ENCODE assay signal across 8 cellular contexts in the genomic region with DNA sequence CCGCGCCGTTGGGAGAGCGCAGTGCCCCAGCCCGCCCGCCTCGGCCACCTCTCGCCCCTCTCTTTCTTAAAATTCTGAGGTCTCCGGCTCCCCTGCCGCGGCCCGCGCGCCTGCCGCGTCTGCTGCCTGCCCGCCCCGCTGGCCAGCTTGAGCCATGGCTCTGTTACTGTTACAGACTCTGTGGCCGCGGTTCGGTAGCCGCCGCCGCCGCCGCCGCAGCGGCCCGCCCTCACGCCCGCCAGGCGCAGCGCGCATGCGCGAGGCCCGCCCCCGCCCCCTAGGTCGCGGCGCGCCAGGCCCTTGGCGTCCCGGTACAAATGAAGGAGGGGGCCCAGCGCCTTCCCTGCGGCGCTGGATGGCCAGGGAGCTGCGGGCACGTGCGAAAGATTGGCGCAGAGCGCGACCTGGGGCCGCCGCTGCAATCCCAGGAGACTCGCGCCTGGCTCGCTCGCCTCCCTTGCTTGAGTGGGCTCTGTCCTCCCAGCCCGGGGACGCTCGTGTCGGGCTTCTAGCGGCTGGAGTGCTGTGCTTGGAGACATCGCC. TPM values are rescaled to one million over a fixed set of nuclear protein-coding genes. Genes with fewer than 3 reads are reported as not detected.
A peak's percentile ranks its signal among the peaks of the same experiment; 100 is the strongest.
DNase-seq lines count a peak whose midpoint lies in the region; ATAC-seq and TF ChIP-seq lines count a peak whose summit lies in the region.

ONECUT1 (minus strand) TSS at position 171 of the 543 bp plus-strand sequence. CDS start 452 bp downstream, outside the sequence.

- under 1% methylated on average over 57 of the region's 65 CpGs for WGBS in prostate gland

- peak in 2 of 5 donors; percentile 37 to 43 for DNase-seq in CD4-positive, alpha-beta memory T cell
- DNase-seq in NOMO-1 treated with DMSO at 0.1 percent for 48 hours (lab: John Stamatoyannopoulos, UW; ENCODE audit: unreplicated experiment) (peak; percentile 30), cardiac muscle cell (ENCODE audit: low read depth in 1 of 2, low spot score in 1 of 2) (peak; percentile 61 to 84), prostate gland (ENCODE audit: low spot score) (no peak), NCI-H128 (lab: John Stamatoyannopoulos, UW; ENCODE audit: unreplicated experiment) (no peak)
- peak; percentile 43 for DNase-seq in activated T-helper 2 cell treated with anti-CD3 and anti-CD28 coated beads, Interferon-gamma antibody, Interleukin-2, Interleukin-4, amounts not matched to agents 10 μg/mL and 5 μg/mL and 100 μg/mL, durations not matched to agents 14 hours and 24 hours and 36 hours (ENCODE audit: low spot score)

- peaks cover 24% of the 10 kb centered on the region for H3K4me1 ChIP-seq in CD4-positive, alpha-beta memory T cell (ENCODE audit: insufficient read depth, low read length)
- peaks cover 16% of the 10 kb centered on the region for H3K4me1 ChIP-seq in cardiac muscle cell (ENCODE audit: low read depth)
- peaks cover 5% of the 10 kb centered on the region for H3K4me1 ChIP-seq in prostate gland (replicated peaks)

- no peaks in the 10 kb centered on the region for H3K9me3 ChIP-seq in CD4-positive, alpha-beta memory T cell (ENCODE audit: control insufficient read depth in 1 of 2, low read length in 2 of 2)
- H3K9me3 ChIP-seq in cardiac muscle cell (ENCODE audit: low read depth) (no peaks in the 10 kb centered on the region), prostate gland (no peaks in the 10 kb centered on the region)

- peaks cover 58% of the 10 kb centered on the region for H3K27me3 ChIP-seq in CD4-positive, alpha-beta memory T cell (ENCODE audit: insufficient read depth, low read length)
- peaks cover 99% of the 10 kb centered on the region for H3K27me3 ChIP-seq in cardiac muscle cell
- H3K27me3 ChIP-seq in prostate gland (replicated peaks; ENCODE audit: insufficient read depth), result peaks cover 59% of the 10 kb centered on the region

- no peak within 1 kb of the TSS for H3K27ac ChIP-seq in CD4-positive, alpha-beta memory T cell (ENCODE audit: low read depth, low read length)
- no peak within 1 kb of the TSS for H3K27ac ChIP-seq in cardiac muscle cell
- no peak within 1 kb of the TSS for H3K27ac ChIP-seq in prostate gland

- peaks cover 6 to 56% (median 23%) of the 10 kb centered on the region in 4 donors for H3K4me1 Mint-ChIP-seq in CD4-positive, alpha-beta memory T cell
- no peaks in the 10 kb centered on the region for H3K4me1 Mint-ChIP-seq in activated T-helper 2 cell treated with anti-CD3 and anti-CD28 coated beads, Interferon-gamma antibody, Interleukin-2, Interleukin-4, amounts not matched to agents 10 μg/mL and 5 μg/mL and 100 μg/mL, durations not matched to agents 14 hours and 24 hours and 36 hours (ENCODE audit: low read depth)

- H3K36me3 ChIP-seq in CD4-positive, alpha-beta memory T cell (ENCODE audit: insufficient read depth, low read length), result no peaks in the 10 kb centered on the region
- H3K36me3 ChIP-seq in cardiac muscle cell (no peaks in the 10 kb centered on the region), prostate gland (no peaks in the 10 kb centered on the region)

- H3K36me3 Mint-ChIP-seq in CD4-positive, alpha-beta memory T cell, result no peaks in the 10 kb centered on the region
- no peaks in the 10 kb centered on the region for H3K36me3 Mint-ChIP-seq in activated T-helper 2 cell treated with anti-CD3 and anti-CD28 coated beads, Interferon-gamma antibody, Interleukin-2, Interleukin-4, amounts not matched to agents 10 μg/mL and 5 μg/mL and 100 μg/mL, durations not matched to agents 14 hours and 24 hours and 36 hours (ENCODE audit: low read depth)

- intact Hi-C loops in CD4-positive, alpha-beta memory T cell (cut with micrococcal nuclease), result no loop called here
- intact Hi-C loops in activated T-helper 2 cell treated with anti-CD3 and anti-CD28 coated beads, Interferon-gamma antibody, Interleukin-2, Interleukin-4, amounts not matched to agents 10 μg/mL and 5 μg/mL and 100 μg/mL, durations not matched to agents 14 hours and 24 hours and 36 hours (cut with micrococcal nuclease), result no loop called here
- intact Hi-C loops in prostate gland (cut with DNase I), result no loop called here

- CTCF ChIA-PET in CD4-positive, alpha-beta memory T cell (lab: Charles Lee; ENCODE audit: partially characterized antibody), result interaction anchor here (1.0 to 1.3 kb wide), 2 partner anchors 9 to 12 kb away, joined by 4 to 5 read pairs; no protein-coding TSS in a partner anchor

- POLR2A ChIA-PET in CD4-positive, alpha-beta memory T cell (lab: Charles Lee; ENCODE audit: partially characterized antibody), result no interaction called here

- TF ChIP-seq POLR2A in prostate gland (IDR thresholded peaks at IDR 0.05), result no peak

- peak within 1 kb of the TSS; percentile 81 to 87 (median 84) for H3K4me3 Mint-ChIP-seq in CD4-positive, alpha-beta memory T cell
- H3K4me3 Mint-ChIP-seq in activated T-helper 2 cell treated with anti-CD3 and anti-CD28 coated beads, Interferon-gamma antibody, Interleukin-2, Interleukin-4, amounts not matched to agents 10 μg/mL and 5 μg/mL and 100 μg/mL, durations not matched to agents 14 hours and 24 hours and 36 hours (ENCODE audit: low read depth), result peak within 1 kb of the TSS; percentile 57

- H3K4me3 ChIP-seq in CD4-positive, alpha-beta memory T cell (ENCODE audit: low read length in 2 of 2), result peak within 1 kb of the TSS in 1 of 2 donors; percentile 24
- H3K4me3 ChIP-seq in cardiac muscle cell (peak within 1 kb of the TSS; percentile 52), prostate gland (peak within 1 kb of the TSS; percentile 21 to 31)

- peaks cover 0 to 8% (median 4%) of the 10 kb centered on the region in 8 donors for H3K9me3 Mint-ChIP-seq in CD4-positive, alpha-beta memory T cell
- H3K9me3 Mint-ChIP-seq in activated T-helper 2 cell treated with anti-CD3 and anti-CD28 coated beads, Interferon-gamma antibody, Interleukin-2, Interleukin-4, amounts not matched to agents 10 μg/mL and 5 μg/mL and 100 μg/mL, durations not matched to agents 14 hours and 24 hours and 36 hours, result no peaks in the 10 kb centered on the region

- peaks cover 57 to 67% of the 10 kb centered on the region in 2 donors for H3K27me3 Mint-ChIP-seq in CD4-positive, alpha-beta memory T cell
- peaks cover 87% of the 10 kb centered on the region for H3K27me3 Mint-ChIP-seq in activated T-helper 2 cell treated with anti-CD3 and anti-CD28 coated beads, Interferon-gamma antibody, Interleukin-2, Interleukin-4, amounts not matched to agents 10 μg/mL and 5 μg/mL and 100 μg/mL, durations not matched to agents 14 hours and 24 hours and 36 hours (ENCODE audit: low read depth)

- ATAC-seq in GM19324 (IDR thresholded peaks at IDR 0.05; ENCODE audit: low FRiP score, unreplicated experiment) (peak; percentile 70), HG03378 (IDR thresholded peaks at IDR 0.05; ENCODE audit: unreplicated experiment) (peak; percentile 69)

- peak within 1 kb of the TSS in 4 of 7 donors; percentile 24 to 70 (median 40) for H3K27ac Mint-ChIP-seq in CD4-positive, alpha-beta memory T cell
- H3K27ac Mint-ChIP-seq in activated T-helper 2 cell treated with anti-CD3 and anti-CD28 coated beads, Interferon-gamma antibody, Interleukin-2, Interleukin-4, amounts not matched to agents 10 μg/mL and 5 μg/mL and 100 μg/mL, durations not matched to agents 14 hours and 24 hours and 36 hours, result no peak within 1 kb of the TSS

- no peak for TF ChIP-seq CTCF in cardiac muscle cell (IDR thresholded peaks at IDR 0.05; ENCODE audit: low read depth, low read length)
- TF ChIP-seq CTCF in prostate gland (IDR thresholded peaks at IDR 0.05), result no peak

RNA-seq across cellular contexts. Expression of gene ONECUT1, which starts in this region (rescaled TPM):
- not detected for total RNA-seq in CD4-positive, alpha-beta memory T cell
- polyA plus RNA-seq in CD4-positive, alpha-beta memory T cell, result not detected
- not detected in 2 replicates for total RNA-seq in activated T-helper 2 cell treated with anti-CD3 and anti-CD28 coated beads, Interferon-gamma antibody, Interleukin-2, Interleukin-4, amounts not matched to agents 10 μg/mL and 5 μg/mL and 100 μg/mL, durations not matched to agents 14 hours and 24 hours and 36 hours
- total RNA-seq in cardiac muscle cell (0.18 TPM in 1 of 2 replicates, not detected in the other), prostate gland (1 to 10 TPM in 1 of 2 donors, not detected in 1; 1.3 TPM)
- polyA plus RNA-seq in cardiac muscle cell, result 0.44 TPM in 1 of 2 replicates, not detected in the other

Comparison
In these comparisons a context has a peak if more than half of its experiments do, and no peak if none do; other contexts are left out.
1. Peak in DNase-seq in activated T-helper 2 cell treated with anti-CD3 and anti-CD28 coated beads, Interferon-gamma antibody, Interleukin-2, Interleukin-4, amounts not matched to agents 10 μg/mL and 5 μg/mL and 100 μg/mL, durations not matched to agents 14 hours and 24 hours and 36 hours; RNA of the gene not detected or under 1 TPM.
2. Peak in DNase-seq and H3K4me3 ChIP-seq in cardiac muscle cell; RNA of the gene not detected or under 1 TPM.